In genomic region chr7:94439893-94440381, GRCh38 we compare ENCODE assay signal across 1 cellular context.
TF ChIP-seq lines count a peak whose summit lies in the region.

No MANE protein-coding gene starts in this region.

TF ChIP-seq in SK-N-SH, 30 proteins besides CTCF, POLR2A, EP300 and RAD21:
- TF ChIP-seq, protein P1, sequence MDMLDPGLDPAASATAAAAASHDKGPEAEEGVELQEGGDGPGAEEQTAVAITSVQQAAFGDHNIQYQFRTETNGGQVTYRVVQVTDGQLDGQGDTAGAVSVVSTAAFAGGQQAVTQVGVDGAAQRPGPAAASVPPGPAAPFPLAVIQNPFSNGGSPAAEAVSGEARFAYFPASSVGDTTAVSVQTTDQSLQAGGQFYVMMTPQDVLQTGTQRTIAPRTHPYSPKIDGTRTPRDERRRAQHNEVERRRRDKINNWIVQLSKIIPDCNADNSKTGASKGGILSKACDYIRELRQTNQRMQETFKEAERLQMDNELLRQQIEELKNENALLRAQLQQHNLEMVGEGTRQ (IDR thresholded peaks at IDR 0.05; ENCODE audit: borderline replicate concordance, low read depth, low read length) = no peak
- no peak for TF ChIP-seq YY1 (IDR thresholded peaks at IDR 0.05; ENCODE audit: low read depth)
- TF ChIP-seq NRF1 (IDR thresholded peaks at IDR 0.05; ENCODE audit: low read depth, low read length) = no peak
- TF ChIP-seq FOSL2 (IDR thresholded peaks at IDR 0.05; ENCODE audit: borderline replicate concordance, low read depth) = peak; percentile 78; the same call in 1 of the 2 replicates
- no peak for TF ChIP-seq CHD2 (IDR thresholded peaks at IDR 0.05; ENCODE audit: low read length, partially characterized antibody)
- peak; percentile 73; the same call in 1 of the 2 replicates for TF ChIP-seq TEAD4 (IDR thresholded peaks at IDR 0.05; ENCODE audit: borderline replicate concordance, insufficient read depth)
- TF ChIP-seq FOXM1 (IDR thresholded peaks at IDR 0.05; ENCODE audit: low read depth) = no peak
- no peak for TF ChIP-seq TAF1 (IDR thresholded peaks at IDR 0.05; ENCODE audit: borderline replicate concordance, low read depth, low read length)
- TF ChIP-seq JUND (IDR thresholded peaks at IDR 0.05) = peak; percentile 75
- no peak for TF ChIP-seq RCOR1 (IDR thresholded peaks at IDR 0.05; ENCODE audit: low read length)
- TF ChIP-seq, protein P2, sequence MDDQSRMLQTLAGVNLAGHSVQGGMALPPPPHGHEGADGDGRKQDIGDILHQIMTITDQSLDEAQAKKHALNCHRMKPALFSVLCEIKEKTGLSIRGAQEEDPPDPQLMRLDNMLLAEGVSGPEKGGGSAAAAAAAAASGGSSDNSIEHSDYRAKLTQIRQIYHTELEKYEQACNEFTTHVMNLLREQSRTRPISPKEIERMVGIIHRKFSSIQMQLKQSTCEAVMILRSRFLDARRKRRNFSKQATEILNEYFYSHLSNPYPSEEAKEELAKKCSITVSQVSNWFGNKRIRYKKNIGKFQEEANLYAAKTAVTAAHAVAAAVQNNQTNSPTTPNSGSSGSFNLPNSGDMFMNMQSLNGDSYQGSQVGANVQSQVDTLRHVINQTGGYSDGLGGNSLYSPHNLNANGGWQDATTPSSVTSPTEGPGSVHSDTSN (IDR thresholded peaks at IDR 0.05) = peak; percentile 68
- TF ChIP-seq SIN3A (IDR thresholded peaks at IDR 0.05; ENCODE audit: borderline replicate concordance, low read depth, low read length) = no peak
- TF ChIP-seq NFIC (IDR thresholded peaks at IDR 0.05; ENCODE audit: borderline replicate concordance) = peak; percentile 34
- no peak for TF ChIP-seq FOXJ3 (CRISPR knock-in tag; IDR thresholded peaks at IDR 0.05)
- TF ChIP-seq EZH2phosphoT487 (IDR thresholded peaks at IDR 0.05; ENCODE audit: borderline replicate concordance, low read depth) = no peak
- TF ChIP-seq, protein P3, sequence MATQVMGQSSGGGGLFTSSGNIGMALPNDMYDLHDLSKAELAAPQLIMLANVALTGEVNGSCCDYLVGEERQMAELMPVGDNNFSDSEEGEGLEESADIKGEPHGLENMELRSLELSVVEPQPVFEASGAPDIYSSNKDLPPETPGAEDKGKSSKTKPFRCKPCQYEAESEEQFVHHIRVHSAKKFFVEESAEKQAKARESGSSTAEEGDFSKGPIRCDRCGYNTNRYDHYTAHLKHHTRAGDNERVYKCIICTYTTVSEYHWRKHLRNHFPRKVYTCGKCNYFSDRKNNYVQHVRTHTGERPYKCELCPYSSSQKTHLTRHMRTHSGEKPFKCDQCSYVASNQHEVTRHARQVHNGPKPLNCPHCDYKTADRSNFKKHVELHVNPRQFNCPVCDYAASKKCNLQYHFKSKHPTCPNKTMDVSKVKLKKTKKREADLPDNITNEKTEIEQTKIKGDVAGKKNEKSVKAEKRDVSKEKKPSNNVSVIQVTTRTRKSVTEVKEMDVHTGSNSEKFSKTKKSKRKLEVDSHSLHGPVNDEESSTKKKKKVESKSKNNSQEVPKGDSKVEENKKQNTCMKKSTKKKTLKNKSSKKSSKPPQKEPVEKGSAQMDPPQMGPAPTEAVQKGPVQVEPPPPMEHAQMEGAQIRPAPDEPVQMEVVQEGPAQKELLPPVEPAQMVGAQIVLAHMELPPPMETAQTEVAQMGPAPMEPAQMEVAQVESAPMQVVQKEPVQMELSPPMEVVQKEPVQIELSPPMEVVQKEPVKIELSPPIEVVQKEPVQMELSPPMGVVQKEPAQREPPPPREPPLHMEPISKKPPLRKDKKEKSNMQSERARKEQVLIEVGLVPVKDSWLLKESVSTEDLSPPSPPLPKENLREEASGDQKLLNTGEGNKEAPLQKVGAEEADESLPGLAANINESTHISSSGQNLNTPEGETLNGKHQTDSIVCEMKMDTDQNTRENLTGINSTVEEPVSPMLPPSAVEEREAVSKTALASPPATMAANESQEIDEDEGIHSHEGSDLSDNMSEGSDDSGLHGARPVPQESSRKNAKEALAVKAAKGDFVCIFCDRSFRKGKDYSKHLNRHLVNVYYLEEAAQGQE (IDR thresholded peaks at IDR 0.05; ENCODE audit: low read depth, low read length) = no peak
- no peak for TF ChIP-seq MEF2A (IDR thresholded peaks at IDR 0.05; ENCODE audit: borderline replicate concordance, low read depth)
- TF ChIP-seq TCF12 (IDR thresholded peaks at IDR 0.05) = peak; percentile 39; the same call in 1 of the 2 replicates
- no peak for TF ChIP-seq ELF1 (IDR thresholded peaks at IDR 0.05)
